ENCODE assay signal across 21 cellular contexts in genomic region chr2:146323564-146323963, GRCh38.
DNase-seq lines count a peak whose midpoint lies in the region; ATAC-seq and TF ChIP-seq lines count a peak whose summit lies in the region.
"Had no signal": no experiment of that assay in that cellular context is flagged by ENCODE, and none has a peak within 500 bp of the region (broad histone marks: within the 10 kb centered on the region; RNA-seq: fewer than 3 reads in every experiment).

No MANE protein-coding gene starts in this region.

- H3K36me3 ChIP-seq in IMR-90 (ENCODE audit: control insufficient read depth, insufficient read depth, low read length) (no peaks in the 10 kb centered on the region), adrenal gland (replicated peaks in 1 of 2) (no peaks in the 10 kb centered on the region)
- H3K36me3 ChIP-seq: BLaER1 had no signal

- no CpG with 5 or more reads among the region's 2 CpGs for WGBS in IMR-90 (ENCODE audit: extremely low coverage in 2 of 2, insufficient read length in 1 of 2), 2 experiments
- 55 to 68% (median 57%) methylated on average over 2 of the region's 2 CpGs for WGBS in adrenal gland, 4 donors

- no peaks in the 10 kb centered on the region for H3K79me1 ChIP-seq in IMR-90 (ENCODE audit: low read depth in 1 of 2, low read length in 2 of 2)

- no peaks in the 10 kb centered on the region for H4K20me1 ChIP-seq in IMR-90 (ENCODE audit: insufficient read depth, low read length)
- H4K20me1 ChIP-seq: BLaER1 had no signal

- H3K9me3 ChIP-seq in IMR-90 (ENCODE audit: control insufficient read depth, insufficient read depth, low read length) (no peaks in the 10 kb centered on the region), adrenal gland (replicated peaks in 1 of 3) (no peaks in the 10 kb centered on the region)
- H3K9me3 ChIP-seq: A549, BLaER1 had no signal

- no peak overlapping the region for H2BK15ac ChIP-seq in IMR-90 (ENCODE audit: low read depth, low read length)

- no peak overlapping the region for H3K23ac ChIP-seq in IMR-90 (ENCODE audit: low read depth, low read length)

- in situ Hi-C loops in IMR-90 (cut with MboI; ENCODE audit: low sequenced_read_pairs), result loop anchor here (25.0 kb wide), 1 partner anchor 1811 kb away; the partner anchor contains the start of gene ZEB2
- in situ Hi-C loops in astrocyte of the cerebellum (cut with HindIII; ENCODE audit: low sequenced_read_pairs), result no loop called here

- no peak overlapping the region for H3K4ac ChIP-seq in IMR-90 (ENCODE audit: low read depth, low read length)

- POLR2A ChIA-PET in IMR-90 (lab: Charles Lee; ENCODE audit: unreplicated experiment), result no interaction called here

- H3K4me3 ChIP-seq in IMR-90 (ENCODE audit: insufficient read depth, low read depth, low read length) (no peak overlapping the region), astrocyte of the cerebellum (ENCODE audit: low read depth, low read length) (no peak overlapping the region), adrenal gland (no peak overlapping the region)
- H3K4me3 ChIP-seq: A549, BLaER1, GM12878 had no signal

- H3K9me1 ChIP-seq in IMR-90 (ENCODE audit: insufficient read depth, low read length), result no peaks in the 10 kb centered on the region

- H3K9ac ChIP-seq in IMR-90 (ENCODE audit: low read depth, low read length), result no peak overlapping the region
- H3K9ac ChIP-seq: BLaER1 had no signal

- TF ChIP-seq CTCF in IMR-90 (conservative IDR thresholded peaks at IDR 0.05; ENCODE audit: low read depth, low read length), result no peak
- no peak for TF ChIP-seq CTCF in astrocyte of the cerebellum (IDR thresholded peaks at IDR 0.05; ENCODE audit: low read depth, low read length, missing control alignments)
- TF ChIP-seq CTCF in adrenal gland (IDR thresholded peaks at IDR 0.05), result no peak

- ATAC-seq in IMR-90 (ENCODE audit: low read depth) (no peak), GM21367 (IDR thresholded peaks at IDR 0.05; ENCODE audit: unreplicated experiment) (no peak), GM19035 (IDR thresholded peaks at IDR 0.05; ENCODE audit: unreplicated experiment) (no peak)
- ATAC-seq: A549, GM12878 had no signal

- no peak overlapping the region for H2BK120ac ChIP-seq in IMR-90 (ENCODE audit: low read depth, low read length)

- H3K56ac ChIP-seq in IMR-90 (ENCODE audit: extremely low read depth, insufficient read depth, low read length), result no peak overlapping the region

- H3K18ac ChIP-seq in IMR-90 (ENCODE audit: low read depth, low read length), result no peak overlapping the region

- H2BK5ac ChIP-seq in IMR-90 (ENCODE audit: low read depth, low read length, poor library complexity, severe bottlenecking), result no peak overlapping the region

- no peak overlapping the region for H2AK9ac ChIP-seq in IMR-90 (replicated peaks; ENCODE audit: low read depth, low read length, poor library complexity)

- TF ChIP-seq POLR2A in IMR-90 (IDR thresholded peaks at IDR 0.05; ENCODE audit: low read depth, low read length), result no peak
- TF ChIP-seq POLR2A in adrenal gland (IDR thresholded peaks at IDR 0.05), result no peak

- no peak overlapping the region for H4K5ac ChIP-seq in IMR-90 (ENCODE audit: low read depth, low read length)

- DNase-seq in IMR-90, result peak; percentile 16
- DNase-seq in astrocyte of the cerebellum (ENCODE audit: low read depth), result peak; percentile 80
- DNase-seq in fibroblast of gingiva (ENCODE audit: low read depth), result peak; percentile 65
- no peak for DNase-seq in adrenal gland
- no peak for DNase-seq in NCI-H2227 (lab: John Stamatoyannopoulos, UW; ENCODE audit: unreplicated experiment)
- DNase-seq: CD4-positive, alpha-beta T cell; COR-L47; DMS79; GOT3; Kasumi-1; NCI-H1417 treated with DMSO at 0.1 percent for 48 hours; NCI-H187; NCI-H446 treated with DMSO at 0.1 percent for 48 hours; NCI-H526 treated with DMSO at 0.1 percent for 48 hours; Right ventricle myocardium superior; SW 1271 had no signal

- no peak overlapping the region for H2BK20ac ChIP-seq in IMR-90 (ENCODE audit: low read depth, low read length)

- no TSS peak for BruUV-seq in IMR-90 (replicated peaks; lab: Mats Ljungman, UMichigan)

- no peak overlapping the region for H4K8ac ChIP-seq in IMR-90 (ENCODE audit: low read depth in 2 of 2, low read length in 2 of 2)

- intact Hi-C loops in IMR-90 (cut with micrococcal nuclease) (loop anchor here (5.0 kb wide), 1 partner anchor 339 kb away; no protein-coding TSS in a partner anchor), adrenal gland (cut with DNase I) (no loop called here)

- H3K27ac ChIP-seq in IMR-90 (ENCODE audit: insufficient read depth, low read length) (no peak overlapping the region), adrenal gland (no peak overlapping the region)
- H3K27ac ChIP-seq: A549, BLaER1 had no signal

- H3K4me2 ChIP-seq in IMR-90 (ENCODE audit: low read depth, low read length), result no peak overlapping the region
- H3K4me2 ChIP-seq: A549, BLaER1 had no signal

- H2AK5ac ChIP-seq in IMR-90 (ENCODE audit: low read depth, low read length), result no peak overlapping the region

- CTCF ChIA-PET in IMR-90 (lab: Yijun Ruan, JAX), result interaction anchor here (0.8 kb wide), 1 partner anchor 571 kb away, joined by 3 read pairs; no protein-coding TSS in a partner anchor

- no peak overlapping the region for H4K91ac ChIP-seq in IMR-90 (ENCODE audit: insufficient read depth, low read depth, low read length)

- dilution Hi-C loops in IMR-90 (cut with HindIII; ENCODE audit: low sequenced_read_pairs, unreplicated experiment), result no loop called here

- H3K4me1 ChIP-seq in IMR-90 (ENCODE audit: control insufficient read depth, insufficient read depth, low read length), result peaks cover 4% of the 10 kb centered on the region; the same call in 1 of the 2 replicates
- H3K4me1 ChIP-seq in adrenal gland (replicated peaks in 1 of 2), result no peaks in the 10 kb centered on the region
- H3K4me1 ChIP-seq: A549 had no signal

- TF ChIP-seq RAD21 in IMR-90 (IDR thresholded peaks at IDR 0.05; ENCODE audit: low read length), result no peak

- no peak overlapping the region for H2AFZ ChIP-seq in IMR-90 (replicated peaks; ENCODE audit: low read length, poor library complexity)

- H3K14ac ChIP-seq in IMR-90 (replicated peaks; ENCODE audit: low read depth, low read length), result no peak overlapping the region

- H3K27me3 ChIP-seq in IMR-90 (ENCODE audit: control insufficient read depth, insufficient read depth, low read length) (no peaks in the 10 kb centered on the region), adrenal gland (no peaks in the 10 kb centered on the region)
- H3K27me3 ChIP-seq: BLaER1 had no signal

TF ChIP-seq in IMR-90, 13 proteins besides CTCF, POLR2A, EP300 and RAD21:
- TF ChIP-seq CHD1 (IDR thresholded peaks at IDR 0.05; ENCODE audit: low read depth, low read length) (no peak), MXI1 (IDR thresholded peaks at IDR 0.05; ENCODE audit: borderline replicate concordance, low read depth, low read length) (no peak), NFE2L2 (IDR thresholded peaks at IDR 0.05; ENCODE audit: low read depth, low read length) (no peak), SMC3 (IDR thresholded peaks at IDR 0.05; ENCODE audit: low read depth, low read length) (no peak), CEBPB (IDR thresholded peaks at IDR 0.05; ENCODE audit: low read depth, low read length) (no peak), FOS (IDR thresholded peaks at IDR 0.05; ENCODE audit: low read depth, low read length) (no peak), RFX5 (IDR thresholded peaks at IDR 0.05; ENCODE audit: low read depth, low read length) (no peak)
- TF ChIP-seq, protein P1, sequence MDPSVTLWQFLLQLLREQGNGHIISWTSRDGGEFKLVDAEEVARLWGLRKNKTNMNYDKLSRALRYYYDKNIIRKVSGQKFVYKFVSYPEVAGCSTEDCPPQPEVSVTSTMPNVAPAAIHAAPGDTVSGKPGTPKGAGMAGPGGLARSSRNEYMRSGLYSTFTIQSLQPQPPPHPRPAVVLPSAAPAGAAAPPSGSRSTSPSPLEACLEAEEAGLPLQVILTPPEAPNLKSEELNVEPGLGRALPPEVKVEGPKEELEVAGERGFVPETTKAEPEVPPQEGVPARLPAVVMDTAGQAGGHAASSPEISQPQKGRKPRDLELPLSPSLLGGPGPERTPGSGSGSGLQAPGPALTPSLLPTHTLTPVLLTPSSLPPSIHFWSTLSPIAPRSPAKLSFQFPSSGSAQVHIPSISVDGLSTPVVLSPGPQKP (IDR thresholded peaks at IDR 0.05; ENCODE audit: borderline replicate concordance, low read depth, low read length), result no peak

Comparison
In these comparisons a context has a peak if more than half of its experiments do, and no peak if none do; other contexts are left out.
1. DNase-seq: peak in IMR-90 (single experiment), astrocyte of the cerebellum (single experiment) and fibroblast of gingiva (single experiment); none in adrenal gland (0 of 7) and NCI-H2227 (single experiment).